Comparison of ENCODE assay signal across 21 cellular contexts in the genomic region with DNA sequence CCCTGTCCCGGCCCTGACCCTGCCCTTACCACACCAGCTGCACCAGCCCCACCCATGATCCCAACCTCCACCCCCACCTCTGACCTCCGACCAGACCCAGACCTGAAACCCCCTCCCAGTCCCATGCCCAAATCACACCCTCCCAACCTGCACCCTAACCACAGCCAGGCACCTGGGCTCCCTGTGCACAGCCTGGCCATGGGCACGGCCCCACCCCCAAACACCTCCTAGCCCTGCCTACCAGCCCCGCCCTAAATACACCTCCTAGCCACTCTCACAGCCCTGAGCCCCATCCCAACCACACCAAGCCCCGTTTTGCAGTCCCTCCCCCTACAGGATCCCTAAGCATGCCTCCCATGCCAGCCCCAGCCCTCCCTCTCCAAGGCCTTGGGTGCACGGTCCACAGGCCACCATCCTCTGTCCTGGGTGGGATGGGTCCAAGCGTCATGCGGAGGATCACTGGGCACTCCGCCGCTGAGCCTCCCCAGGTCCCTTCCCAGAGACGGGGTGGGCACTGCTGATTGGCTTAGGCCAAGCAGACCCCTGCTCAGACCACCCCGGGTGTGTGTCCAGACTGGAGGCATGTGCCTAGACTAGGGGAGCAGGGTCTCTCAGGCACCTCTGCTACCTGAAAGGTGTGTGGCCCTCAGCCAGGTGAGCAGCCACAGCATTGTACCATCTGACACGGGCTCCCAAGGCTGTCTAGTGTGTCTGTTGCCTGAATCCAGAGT. TPM values are rescaled to one million over a fixed set of nuclear protein-coding genes. Genes with fewer than 3 reads are reported as not detected.
DNase-seq lines count a peak whose midpoint lies in the region; ATAC-seq and TF ChIP-seq lines count a peak whose summit lies in the region.
"Had no signal": no experiment of that assay in that cellular context is flagged by ENCODE, and none has a peak within 500 bp of the region (broad histone marks: within the 10 kb centered on the region; RNA-seq: fewer than 3 reads in every experiment).

No MANE protein-coding gene starts in this region.

- 81 to 88% methylated on average over 9 to 13 of the region's 13 CpGs for WGBS in endodermal cell (ENCODE audit: insufficient coverage in 1 of 2, insufficient read length in 1 of 2), 2 experiments
- 78 to 81% methylated on average over 13 of the region's 13 CpGs for WGBS in aorta, 2 donors

- H3K4me3 ChIP-seq in endodermal cell (ENCODE audit: low read length) (no peak overlapping the region), aorta (ENCODE audit: low read length in 2 of 2) (no peak overlapping the region)
- H3K4me3 ChIP-seq: MG63 had no signal

- H3K27ac Mint-ChIP-seq in activated naive CD4-positive, alpha-beta T cell treated with anti-CD3 and anti-CD28 coated beads, Interleukin-2, amount 10 ng/mL, durations not matched to agents 7 days and 5 days = peak overlapping the region; percentile 61
- no peak overlapping the region for H3K27ac Mint-ChIP-seq in endodermal cell
- H3K27ac Mint-ChIP-seq: B cell; CD4-positive, CD25-positive, alpha-beta regulatory T cell had no signal

- CTCF ChIA-PET in activated naive CD4-positive, alpha-beta T cell treated with anti-CD3 and anti-CD28 coated beads, Interleukin-2, amount 10 ng/mL, durations not matched to agents 7 days and 5 days (lab: Charles Lee) = interaction anchor here (1.8 kb wide), 1 partner anchor 400 kb away, joined by 4 read pairs; no protein-coding TSS in a partner anchor

- no peaks in the 10 kb centered on the region for H3K36me3 Mint-ChIP-seq in activated naive CD4-positive, alpha-beta T cell treated with anti-CD3 and anti-CD28 coated beads, Interleukin-2, amount 10 ng/mL, durations not matched to agents 7 days and 5 days
- no peaks in the 10 kb centered on the region for H3K36me3 Mint-ChIP-seq in endodermal cell (ENCODE audit: low read depth)
- H3K36me3 Mint-ChIP-seq: CD4-positive, CD25-positive, alpha-beta regulatory T cell had no signal

- H3K4me3 Mint-ChIP-seq in activated naive CD4-positive, alpha-beta T cell treated with anti-CD3 and anti-CD28 coated beads, Interleukin-2, amount 10 ng/mL, durations not matched to agents 7 days and 5 days = no peak overlapping the region
- H3K4me3 Mint-ChIP-seq in endodermal cell = no peak overlapping the region
- H3K4me3 Mint-ChIP-seq: B cell; CD4-positive, CD25-positive, alpha-beta regulatory T cell had no signal

- no peaks in the 10 kb centered on the region for H3K4me1 ChIP-seq in endodermal cell (ENCODE audit: control insufficient read depth, insufficient read depth, low read length)
- no peaks in the 10 kb centered on the region for H3K4me1 ChIP-seq in aorta (ENCODE audit: control insufficient read depth in 1 of 2, insufficient read depth in 2 of 2, low read length in 2 of 2)

- H3K27me3 Mint-ChIP-seq in activated naive CD4-positive, alpha-beta T cell treated with anti-CD3 and anti-CD28 coated beads, Interleukin-2, amount 10 ng/mL, durations not matched to agents 7 days and 5 days = peaks cover 9% of the 10 kb centered on the region
- H3K27me3 Mint-ChIP-seq in endodermal cell (ENCODE audit: insufficient read depth) = peaks cover 19% of the 10 kb centered on the region

- H3K9me3 ChIP-seq in endodermal cell (ENCODE audit: control insufficient read depth, low read length) = no peaks in the 10 kb centered on the region
- H3K9me3 ChIP-seq in aorta (ENCODE audit: control insufficient read depth, low read length) = no peaks in the 10 kb centered on the region
- H3K9me3 ChIP-seq: Caco-2, MG63 had no signal

- ATAC-seq in aorta (ENCODE audit: low FRiP score) = no peak
- ATAC-seq: PC-3 had no signal

- intact Hi-C loops in aorta (cut with DNase I) = no loop called here

- H3K9ac ChIP-seq in endodermal cell (ENCODE audit: extremely low read depth, low read length, poor library complexity, severe bottlenecking) = no peak overlapping the region

- H3K27ac ChIP-seq in endodermal cell (ENCODE audit: low read depth, low read length) (no peak overlapping the region), aorta (ENCODE audit: low read depth in 1 of 2, low read length in 2 of 2) (no peak overlapping the region)
- H3K27ac ChIP-seq: RWPE1 had no signal

- no peak for TF ChIP-seq CTCF in endodermal cell (conservative IDR thresholded peaks at IDR 0.05)

- peaks cover 19% of the 10 kb centered on the region for H3K9me3 Mint-ChIP-seq in activated naive CD4-positive, alpha-beta T cell treated with anti-CD3 and anti-CD28 coated beads, Interleukin-2, amount 10 ng/mL, durations not matched to agents 7 days and 5 days
- no peaks in the 10 kb centered on the region for H3K9me3 Mint-ChIP-seq in endodermal cell

- H3K36me3 ChIP-seq in endodermal cell (ENCODE audit: control insufficient read depth, insufficient read depth, low read length) = no peaks in the 10 kb centered on the region
- H3K36me3 ChIP-seq in aorta (ENCODE audit: control insufficient read depth in 1 of 2, insufficient read depth in 2 of 2, low read length in 1 of 2) = no peaks in the 10 kb centered on the region
- H3K36me3 ChIP-seq: MG63 had no signal

- H3K27me3 ChIP-seq in endodermal cell (ENCODE audit: control insufficient read depth, insufficient read depth, low read length, poor library complexity, severe bottlenecking) (peaks cover 22% of the 10 kb centered on the region), aorta (ENCODE audit: control insufficient read depth in 1 of 2, insufficient read depth in 2 of 2, low read length in 1 of 2) (no peaks in the 10 kb centered on the region)
- H3K27me3 ChIP-seq: MG63 had no signal

- DNase-seq in activated naive CD4-positive, alpha-beta T cell treated with anti-CD3 and anti-CD28 coated beads, Interleukin-2, amount 10 ng/mL, durations not matched to agents 7 days and 5 days = no peak
- DNase-seq in activated naive CD4-positive, alpha-beta T cell treated with anti-CD3 and anti-CD28 coated beads, Interleukin-2, amount 50 U/mL, for 16 hours = no peak
- DNase-seq in endodermal cell (peak; percentile 38), aorta (no peak), EL (no peak), SKM-1 treated with dmso at 0.1 percent for 144 hours (lab: John Stamatoyannopoulos, UW; ENCODE audit: unreplicated experiment) (no peak)
- peak; percentile 19 for DNase-seq in stimulated activated CD8-positive, alpha-beta memory T cell treated with anti-CD3 and anti-CD28 coated beads, Interleukin-4, amount 100 ng/mL, for 48 hours
- DNase-seq: Caco-2; CD4-positive, CD25-positive, alpha-beta regulatory T cell; GF-D8; HCEC 1CT; Kasumi-1; MG63; NCI-H1048; NCI-H1436; NCI-H1930; NCI-H345; NCI-H526; PC-3 had no signal

- H3K4me1 Mint-ChIP-seq in activated naive CD4-positive, alpha-beta T cell treated with anti-CD3 and anti-CD28 coated beads, Interleukin-2, amount 10 ng/mL, durations not matched to agents 7 days and 5 days = no peaks in the 10 kb centered on the region
- H3K4me1 Mint-ChIP-seq in endodermal cell = peaks cover 8% of the 10 kb centered on the region

RNA-seq across cellular contexts. Expression of gene INSIG1, which starts 30.1 kb away (rescaled TPM):
- total RNA-seq in endodermal cell (10 to 100 TPM; 27.2 to 36.9 TPM), aorta (10 to 100 TPM; 37.7 to 48.3 TPM)
- polyA plus RNA-seq in endodermal cell (2013, experiment 1 of 2) = 77.8 TPM
- polyA plus RNA-seq in endodermal cell (2013, experiment 2 of 2) = 81.3 TPM
- polyA plus RNA-seq in aorta = 10 to 100 TPM; 14.1 to 14.5 TPM

Comparison
In these comparisons a context has a peak if more than half of its experiments do, and no peak if none do; other contexts are left out.
1. DNase-seq: peak in endodermal cell (single experiment) and stimulated activated CD8-positive, alpha-beta memory T cell treated with anti-CD3 and anti-CD28 coated beads, Interleukin-4, amount 100 ng/mL, for 48 hours (single experiment); none in activated naive CD4-positive, alpha-beta T cell treated with anti-CD3 and anti-CD28 coated beads, Interleukin-2, amount 10 ng/mL, durations not matched to agents 7 days and 5 days (single experiment), activated naive CD4-positive, alpha-beta T cell treated with anti-CD3 and anti-CD28 coated beads, Interleukin-2, amount 50 U/mL, for 16 hours (single experiment), aorta (0 of 2), EL (single experiment) and SKM-1 treated with dmso at 0.1 percent for 144 hours (single experiment).